In genomic region chr11:111347723-111348115, GRCh38 we compare ENCODE assay signal across 18 cellular contexts. TPM values are rescaled to one million over a fixed set of nuclear protein-coding genes. Genes with fewer than 3 reads are reported as not detected.
DNase-seq lines count a peak whose midpoint lies in the region; ATAC-seq, FAIRE-seq and TF ChIP-seq lines count a peak whose summit lies in the region.
"Had no signal": no experiment of that assay in that cellular context is flagged by ENCODE, and none has a peak within 500 bp of the region (broad histone marks: within the 10 kb centered on the region; RNA-seq: fewer than 3 reads in every experiment).

No MANE protein-coding gene starts in this region.

- DNase-seq in AG08395 (ENCODE audit: low spot score), result peak; percentile 43
- DNase-seq in HS-5 (ENCODE audit: low read depth), result peak; percentile 49
- DNase-seq in GM12878 (ENCODE audit: low read depth, low spot score), result no peak
- DNase-seq in right atrium auricular region (ENCODE audit: low spot score), result peak; percentile 50
- DNase-seq in cerebellar cortex (ENCODE audit: low spot score), result no peak
- no peak for DNase-seq in activated CD4-positive, alpha-beta T cell treated with anti-CD3 and anti-CD28 coated beads, Interleukin-2, amount 50 U/mL, for 48 hours
- DNase-seq in GM19240 (ENCODE audit: insufficient read length, low spot score), result no peak
- DNase-seq: left cardiac atrium; MG63; NCI-H2081; pancreas; stimulated activated naive CD4-positive, alpha-beta T cell treated with Interleukin-2 at 50 U/mL for 16 hours; T-cell had no signal

- H3K79me2 ChIP-seq in GM12878 (ENCODE audit: control insufficient read depth, insufficient read depth, low read length), result no peaks in the 10 kb centered on the region
- H3K79me2 ChIP-seq: hepatocyte had no signal

- TF ChIP-seq POLR2A in GM12878 (IDR thresholded peaks at IDR 0.05; ENCODE audit: low read depth, low read length), result 0 out of 2 replicates have a peak, but pooled peaks have one; percentile 25

- FAIRE-seq in GM12878 (lab: Jason Lieb, UNC), result no peak

- ATAC-seq in GM12878 (no peak), GM18861 (IDR thresholded peaks at IDR 0.05; ENCODE audit: unreplicated experiment) (no peak)
- ATAC-seq: T-cell had no signal

- no peak overlapping the region for H3K9ac ChIP-seq in GM12878 (ENCODE audit: control insufficient read depth, insufficient read depth, low read length)

- in situ Hi-C loops in GM12878 (cut with MboI), result no loop called here

- no peak for TF ChIP-seq EP300 in GM12878 (IDR thresholded peaks at IDR 0.05; ENCODE audit: borderline replicate concordance in 1 of 2, control insufficient read depth in 1 of 2, low read depth in 2 of 2, low read length in 2 of 2)

- CTCF ChIA-PET in GM12878 (lab: Yijun Ruan, JAX), result interaction anchor here (0.7 kb wide), 1 partner anchor 34 kb away, joined by 3 read pairs; no protein-coding TSS in a partner anchor

- H3K4me1 ChIP-seq in GM12878 (ENCODE audit: control insufficient read depth, insufficient read depth, low read length) (peaks cover 5% of the 10 kb centered on the region; the same call in 1 of the 2 replicates), right atrium auricular region (no peaks in the 10 kb centered on the region)

- BruUV-seq in GM12878 (replicated peaks; lab: Mats Ljungman, UMichigan), result no TSS peak

- H3K36me3 ChIP-seq in GM12878 (ENCODE audit: control insufficient read depth in 2 of 2, insufficient read depth in 2 of 2, low read length in 1 of 2) (peaks cover 0 to 13% of the 10 kb centered on the region in 2 experiments; a peak in 2 of 4 replicates), right atrium auricular region (no peaks in the 10 kb centered on the region)
- H3K36me3 ChIP-seq: MG63, pancreas had no signal

- no peak overlapping the region for H3K27ac ChIP-seq in GM12878 (ENCODE audit: control insufficient read depth, insufficient read depth)
- H3K27ac ChIP-seq in right atrium auricular region, result no peak overlapping the region
- H3K27ac ChIP-seq: hepatocyte, pancreas had no signal

- H3K9me3 ChIP-seq in GM12878 (replicated peaks; ENCODE audit: control insufficient read depth, insufficient read depth, low read length), result no peaks in the 10 kb centered on the region
- no peaks in the 10 kb centered on the region for H3K9me3 ChIP-seq in right atrium auricular region
- H3K9me3 ChIP-seq: MG63, pancreas had no signal

- POLR2A ChIA-PET in GM12878 (lab: Charles Lee), result no interaction called here

- H3K27me3 ChIP-seq in GM12878 (replicated peaks in 1 of 2; ENCODE audit: control insufficient read depth in 2 of 2, insufficient read depth in 2 of 2, low read length in 1 of 2) (no peaks in the 10 kb centered on the region), right atrium auricular region (no peaks in the 10 kb centered on the region)
- H3K27me3 ChIP-seq: hepatocyte, MG63, pancreas had no signal

- H4K20me1 ChIP-seq in GM12878 (ENCODE audit: control insufficient read depth, insufficient read depth), result no peaks in the 10 kb centered on the region

- RAD21 ChIA-PET in GM12878 (lab: Charles Lee; ENCODE audit: unreplicated experiment), result no interaction called here

- intact Hi-C loops in GM12878 (cut with micrococcal nuclease; ENCODE audit: unreplicated experiment), result loop anchor here (5.0 kb wide), 1 partner anchor 65 kb away; no protein-coding TSS in a partner anchor

- H2AFZ ChIP-seq in GM12878 (ENCODE audit: control insufficient read depth, low read depth, low read length), result no peak overlapping the region
- H2AFZ ChIP-seq: hepatocyte had no signal

- TF ChIP-seq CTCF in GM12878 (IDR thresholded peaks at IDR 0.05 in 2 of 3, conservative IDR thresholded peaks at IDR 0.05 in 1 of 3; ENCODE audit: control insufficient read depth in 2 of 3, extremely low read depth in 1 of 3, insufficient read depth in 1 of 3, low read depth in 3 of 3, low read length in 3 of 3) (no peak), right atrium auricular region (IDR thresholded peaks at IDR 0.05) (no peak)

- SMC1A ChIA-PET in GM12878 (lab: Charles Lee; ENCODE audit: uncharacterized antibody, unreplicated experiment), result no interaction called here

- H3K4me3 ChIP-seq in GM12878, result no peak overlapping the region
- no peak overlapping the region for H3K4me3 ChIP-seq in right atrium auricular region
- H3K4me3 ChIP-seq: hepatocyte, MG63, pancreas had no signal

- no peak for TF ChIP-seq RAD21 in GM12878 (IDR thresholded peaks at IDR 0.05; ENCODE audit: insufficient read depth, low read depth, low read length)

- 36% methylated on average over 3 of the region's 3 CpGs for WGBS in GM12878 (ENCODE audit: insufficient coverage, insufficient replicate concordance, low lambda C conversion rate, missing lambda C conversion rate)

- H3K4me2 ChIP-seq in GM12878 (ENCODE audit: control insufficient read depth, insufficient read depth), result no peak overlapping the region
- H3K4me2 ChIP-seq: hepatocyte had no signal

TF ChIP-seq in GM12878, 131 proteins besides CTCF, POLR2A, EP300 and RAD21:
- no peak for TF ChIP-seq ZNF622 (IDR thresholded peaks at IDR 0.05)
- peak; percentile 57; the same call in 1 of the 2 replicates for TF ChIP-seq POLR2AphosphoS2 (IDR thresholded peaks at IDR 0.05; ENCODE audit: low read depth, low read length)
- TF ChIP-seq WRNIP1 (IDR thresholded peaks at IDR 0.05; ENCODE audit: borderline replicate concordance, low read depth, low read length), result no peak
- TF ChIP-seq JUND (IDR thresholded peaks at IDR 0.05; ENCODE audit: low read depth, low read length), result no peak
- TF ChIP-seq, protein P1, sequence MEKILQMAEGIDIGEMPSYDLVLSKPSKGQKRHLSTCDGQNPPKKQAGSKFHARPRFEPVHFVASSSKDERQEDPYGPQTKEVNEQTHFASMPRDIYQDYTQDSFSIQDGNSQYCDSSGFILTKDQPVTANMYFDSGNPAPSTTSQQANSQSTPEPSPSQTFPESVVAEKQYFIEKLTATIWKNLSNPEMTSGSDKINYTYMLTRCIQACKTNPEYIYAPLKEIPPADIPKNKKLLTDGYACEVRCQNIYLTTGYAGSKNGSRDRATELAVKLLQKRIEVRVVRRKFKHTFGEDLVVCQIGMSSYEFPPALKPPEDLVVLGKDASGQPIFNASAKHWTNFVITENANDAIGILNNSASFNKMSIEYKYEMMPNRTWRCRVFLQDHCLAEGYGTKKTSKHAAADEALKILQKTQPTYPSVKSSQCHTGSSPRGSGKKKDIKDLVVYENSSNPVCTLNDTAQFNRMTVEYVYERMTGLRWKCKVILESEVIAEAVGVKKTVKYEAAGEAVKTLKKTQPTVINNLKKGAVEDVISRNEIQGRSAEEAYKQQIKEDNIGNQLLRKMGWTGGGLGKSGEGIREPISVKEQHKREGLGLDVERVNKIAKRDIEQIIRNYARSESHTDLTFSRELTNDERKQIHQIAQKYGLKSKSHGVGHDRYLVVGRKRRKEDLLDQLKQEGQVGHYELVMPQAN (conservative IDR thresholded peaks at IDR 0.05), result no peak
- TF ChIP-seq SRF (IDR thresholded peaks at IDR 0.05; ENCODE audit: low read depth in 2 of 2, low read length in 2 of 2), result no peak
- TF ChIP-seq EZH2 (IDR thresholded peaks at IDR 0.05; ENCODE audit: borderline replicate concordance, control insufficient read depth, low read depth, low read length), result no peak
- no peak for TF ChIP-seq TARDBP (IDR thresholded peaks at IDR 0.05; ENCODE audit: borderline replicate concordance)
- TF ChIP-seq CHD4 (IDR thresholded peaks at IDR 0.05), result no peak
- peak; percentile 25; the same call in 1 of the 2 replicates for TF ChIP-seq POLR2AphosphoS5 (IDR thresholded peaks at IDR 0.05; ENCODE audit: low read length)

RNA-seq across cellular contexts. Expression of gene POU2AF1, which starts 31.4 kb away (rescaled TPM):
- 165 and 176 TPM in 2 replicates for total RNA-seq in GM12878 (2013; cell fraction: nucleolus; rRNA removed)
- total RNA-seq in GM12878 (2014; rRNA removed), result 28.7 and 31.2 TPM in 2 replicates
- 31.9 and 35.1 TPM in 2 replicates for total RNA-seq in GM12878 (2014; rRNA removed; fragmentation: Illumina TruSeq; extraction: Trizol)
- total RNA-seq in GM12878 (2021), result 165 and 169 TPM in 2 replicates
- 175 TPM for polyA plus RNA-seq in GM12878 (2011; ENCODE audit: low read depth)
- 34.5 and 61.7 TPM in 2 replicates for polyA plus RNA-seq in GM12878 (2011; rRNA removed)
- polyA plus RNA-seq in GM12878 (2011; cell fraction: cytosol; rRNA removed), result 57.8 and 71.0 TPM in 2 replicates
- 98.1 and 141 TPM in 2 replicates for polyA plus RNA-seq in GM12878 (2011; cell fraction: nucleus; rRNA removed)
- polyA plus RNA-seq in GM12878 (2012), result 246 and 275 TPM in 2 replicates
- polyA plus RNA-seq in GM12878 (2014; fragmentation: Illumina TruSeq; extraction: Trizol), result 97.7 and 107 TPM in 2 replicates
- 10 to 100 TPM; 13.1 to 92.7 TPM for polyA plus RNA-seq in GM12878 (2014; fragmentation: Nextera tagmentation; extraction: Ambion mirVana)
- polyA plus RNA-seq in GM12878 (2014; rRNA removed), result 93.5 and 128 TPM in 2 replicates
- 10 to 100 TPM; 71.3 to 79.7 TPM for polyA plus RNA-seq in GM12878 (2016; fragmentation: Nextera tagmentation; extraction: Ambion mirVana)
- polyA minus RNA-seq in GM12878 (2011; rRNA and poly(A)+ RNA removed), result 70.5 and 86.6 TPM in 2 replicates
- 55.2 and 55.6 TPM in 2 replicates for polyA minus RNA-seq in GM12878 (2011; cell fraction: cytosol; rRNA and poly(A)+ RNA removed)
- polyA minus RNA-seq in GM12878 (2011; cell fraction: nucleus; rRNA and poly(A)+ RNA removed), result 48.6 and 100 TPM in 2 replicates
- total RNA-seq in right atrium auricular region, result 1 to 10 TPM in 1 of 2 donors, under 1 TPM in 1; 0.11 to 1.6 TPM
- total RNA-seq: epithelial cell of proximal tubule had no signal
- polyA plus RNA-seq: AG04450 had no signal

RNA-seq across cellular contexts. Expression of gene POU2AF3, which starts 49.4 kb away (rescaled TPM):
- total RNA-seq in GM12878 (2013; cell fraction: nucleolus; rRNA removed), result not detected in 2 replicates
- total RNA-seq in GM12878 (2014; rRNA removed) (0.17 TPM in 1 of 2 replicates, not detected in the other), GM12878 (2014; rRNA removed; fragmentation: Illumina TruSeq; extraction: Trizol) (not detected in 2 replicates), GM12878 (2021) (not detected in 2 replicates), right atrium auricular region (under 1 TPM in 1 of 2 donors, not detected in 1; 0.47 TPM)
- not detected for polyA plus RNA-seq in GM12878 (2011; ENCODE audit: low read depth)
- polyA plus RNA-seq in GM12878 (2011; rRNA removed) (0.09 TPM in 1 of 2 replicates, not detected in the other), GM12878 (2014; fragmentation: Illumina TruSeq; extraction: Trizol) (not detected in 2 replicates), GM12878 (2014; fragmentation: Nextera tagmentation; extraction: Ambion mirVana) (not detected), GM12878 (2014; rRNA removed) (not detected in 2 replicates), GM12878 (2016; fragmentation: Nextera tagmentation; extraction: Ambion mirVana) (under 1 TPM in 1 of 2 experiments, not detected in 1; 0.17 TPM)
- 0.05 TPM in 1 of 2 replicates, not detected in the other for polyA plus RNA-seq in GM12878 (2011; cell fraction: cytosol; rRNA removed)
- polyA plus RNA-seq in GM12878 (2011; cell fraction: nucleus; rRNA removed), result 0.45 TPM in 1 of 2 replicates, not detected in the other
- polyA plus RNA-seq in GM12878 (2012), result 0.22 and 0.27 TPM in 2 replicates
- not detected in 2 replicates for polyA minus RNA-seq in GM12878 (2011; rRNA and poly(A)+ RNA removed)
- not detected in 2 replicates for polyA minus RNA-seq in GM12878 (2011; cell fraction: cytosol; rRNA and poly(A)+ RNA removed)
- not detected in 2 replicates for polyA minus RNA-seq in GM12878 (2011; cell fraction: nucleus; rRNA and poly(A)+ RNA removed)
- total RNA-seq: activated T-helper 2 cell treated with anti-CD3 and anti-CD28 coated beads, Interferon-gamma antibody, Interleukin-2, Interleukin-4, amounts not matched to agents 10 μg/mL and 5 μg/mL and 100 μg/mL, durations not matched to agents 14 hours and 24 hours and 36 hours; T-cell had no signal
- polyA plus RNA-seq: AG04450 had no signal

Comparison
In these comparisons a context has a peak if more than half of its experiments do, and no peak if none do; other contexts are left out.
1. DNase-seq: peak in AG08395 (single experiment), HS-5 (single experiment) and right atrium auricular region (single experiment); none in GM12878 (single experiment), cerebellar cortex (single experiment), activated CD4-positive, alpha-beta T cell treated with anti-CD3 and anti-CD28 coated beads, Interleukin-2, amount 50 U/mL, for 48 hours (0 of 2) and GM19240 (single experiment).
2. RNA of gene POU2AF1, which starts 31.4 kb away (total RNA-seq): 28.7 to 176 TPM in GM12878; 0.11 to 1.6 TPM in right atrium auricular region; every median in the first group is over 10 times any median in the second.